Comparison of ENCODE assay signal across 9 cellular contexts in the genomic region with DNA sequence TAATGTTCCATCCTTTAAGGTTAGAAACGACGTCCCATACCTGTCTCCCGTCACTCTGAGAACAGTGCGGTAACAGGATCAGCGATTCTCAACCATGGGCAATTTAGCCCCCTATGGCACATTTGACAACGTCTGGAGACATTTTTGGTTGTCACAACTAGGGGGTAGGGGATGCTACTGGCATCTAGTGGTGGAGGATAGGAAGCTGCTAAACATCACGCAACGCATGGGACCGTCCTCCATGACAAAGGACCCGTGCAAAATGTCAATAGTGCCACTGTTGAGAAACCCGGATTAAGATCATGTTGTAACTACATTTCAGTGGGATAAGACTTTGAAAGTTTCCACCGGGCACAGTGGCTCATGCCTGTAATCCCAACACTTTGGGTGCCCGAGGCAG. TPM values are rescaled to one million over a fixed set of nuclear protein-coding genes. Genes with fewer than 3 reads are reported as not detected.
DNase-seq lines count a peak whose midpoint lies in the region; ATAC-seq and TF ChIP-seq lines count a peak whose summit lies in the region.
"Had no signal": no experiment of that assay in that cellular context is flagged by ENCODE, and none has a peak within 500 bp of the region (broad histone marks: within the 10 kb centered on the region; RNA-seq: fewer than 3 reads in every experiment).

No MANE protein-coding gene starts in this region.

- H3K36me3 Mint-ChIP-seq in activated CD8-positive, alpha-beta memory T cell treated with anti-CD3 and anti-CD28 coated beads, Interleukin-2, amount 10 ng/mL, durations not matched to agents 7 days and 5 days = peaks cover 6% of the 10 kb centered on the region

- CTCF ChIA-PET in activated CD8-positive, alpha-beta memory T cell treated with anti-CD3 and anti-CD28 coated beads, Interleukin-2, amount 10 ng/mL, durations not matched to agents 7 days and 5 days (lab: Charles Lee) = interaction anchor here (0.7 to 3.1 kb wide), 11 partner anchors 10 to 183 kb away, joined by 3 to 20 read pairs (median 5); no protein-coding TSS in a partner anchor

- no peak overlapping the region for H3K27ac Mint-ChIP-seq in activated CD8-positive, alpha-beta memory T cell treated with anti-CD3 and anti-CD28 coated beads, Interleukin-2, amount 10 ng/mL, durations not matched to agents 7 days and 5 days
- H3K27ac Mint-ChIP-seq: activated naive CD4-positive, alpha-beta T cell treated with anti-CD3 and anti-CD28 coated beads, Interleukin-2, amount 50 U/mL, for 24 hours had no signal

- peaks cover 4% of the 10 kb centered on the region for H3K27me3 Mint-ChIP-seq in activated CD8-positive, alpha-beta memory T cell treated with anti-CD3 and anti-CD28 coated beads, Interleukin-2, amount 10 ng/mL, durations not matched to agents 7 days and 5 days
- H3K27me3 Mint-ChIP-seq: activated naive CD4-positive, alpha-beta T cell treated with anti-CD3 and anti-CD28 coated beads, Interleukin-2, amount 50 U/mL, for 24 hours had no signal

- ATAC-seq in activated CD8-positive, alpha-beta memory T cell treated with anti-CD3 and anti-CD28 coated beads, Interleukin-2, amount 10 ng/mL, durations not matched to agents 7 days and 5 days = no peak
- ATAC-seq in HG03442 (IDR thresholded peaks at IDR 0.05; ENCODE audit: unreplicated experiment) = no peak
- no peak for ATAC-seq in HG02885 (IDR thresholded peaks at IDR 0.05; ENCODE audit: poor library complexity, unreplicated experiment)
- no peak for ATAC-seq in GM18909 (IDR thresholded peaks at IDR 0.05; ENCODE audit: poor library complexity, unreplicated experiment)

- H3K9me3 Mint-ChIP-seq in activated CD8-positive, alpha-beta memory T cell treated with anti-CD3 and anti-CD28 coated beads, Interleukin-2, amount 10 ng/mL, durations not matched to agents 7 days and 5 days (ENCODE audit: low read depth) = no peaks in the 10 kb centered on the region
- H3K9me3 Mint-ChIP-seq: activated naive CD4-positive, alpha-beta T cell treated with anti-CD3 and anti-CD28 coated beads, Interleukin-2, amount 50 U/mL, for 24 hours had no signal

- DNase-seq in activated CD8-positive, alpha-beta memory T cell treated with anti-CD3 and anti-CD28 coated beads, Interleukin-2, amount 10 ng/mL, durations not matched to agents 7 days and 5 days = peak; percentile 49
- DNase-seq in activated CD8-positive, alpha-beta memory T cell treated with anti-CD3 and anti-CD28 coated beads, Interleukin-2, amount 50 U/mL, for 48 hours = no peak
- peak; percentile 29 for DNase-seq in SK-N-DZ (ENCODE audit: low spot score)
- DNase-seq in erythroblast (lab: John Stamatoyannopoulos, UW) = peak; percentile 52 to 57
- DNase-seq in stimulated activated CD4-positive, alpha-beta T cell treated with anti-CD3 and anti-CD28 coated beads, Interleukin-4, amount 100 ng/mL, for 24 hours = peak; percentile 15

- H3K4me1 Mint-ChIP-seq in activated CD8-positive, alpha-beta memory T cell treated with anti-CD3 and anti-CD28 coated beads, Interleukin-2, amount 10 ng/mL, durations not matched to agents 7 days and 5 days = peaks cover 9% of the 10 kb centered on the region

- no peak overlapping the region for H3K4me3 Mint-ChIP-seq in activated CD8-positive, alpha-beta memory T cell treated with anti-CD3 and anti-CD28 coated beads, Interleukin-2, amount 10 ng/mL, durations not matched to agents 7 days and 5 days
- H3K4me3 Mint-ChIP-seq: activated naive CD4-positive, alpha-beta T cell treated with anti-CD3 and anti-CD28 coated beads, Interleukin-2, amount 50 U/mL, for 24 hours had no signal

- TF ChIP-seq POLR2A in erythroblast (IDR thresholded peaks at IDR 0.05; ENCODE audit: low read length) = no peak

RNA-seq across cellular contexts. Expression of a gene that starts 5.0 kb away (rescaled TPM):
- total RNA-seq in activated CD8-positive, alpha-beta memory T cell treated with anti-CD3 and anti-CD28 coated beads, Interleukin-2, amount 10 ng/mL, durations not matched to agents 7 days and 5 days = 10 to 100 TPM; 33.8 to 33.9 TPM
- polyA plus RNA-seq in SK-N-DZ (2014; cell fraction: cytosol; rRNA removed) = 24.1 and 24.9 TPM in 2 replicates
- 25.5 and 32.6 TPM in 2 replicates for polyA plus RNA-seq in SK-N-DZ (2014; cell fraction: nucleus; rRNA removed)
